In the genomic region with DNA sequence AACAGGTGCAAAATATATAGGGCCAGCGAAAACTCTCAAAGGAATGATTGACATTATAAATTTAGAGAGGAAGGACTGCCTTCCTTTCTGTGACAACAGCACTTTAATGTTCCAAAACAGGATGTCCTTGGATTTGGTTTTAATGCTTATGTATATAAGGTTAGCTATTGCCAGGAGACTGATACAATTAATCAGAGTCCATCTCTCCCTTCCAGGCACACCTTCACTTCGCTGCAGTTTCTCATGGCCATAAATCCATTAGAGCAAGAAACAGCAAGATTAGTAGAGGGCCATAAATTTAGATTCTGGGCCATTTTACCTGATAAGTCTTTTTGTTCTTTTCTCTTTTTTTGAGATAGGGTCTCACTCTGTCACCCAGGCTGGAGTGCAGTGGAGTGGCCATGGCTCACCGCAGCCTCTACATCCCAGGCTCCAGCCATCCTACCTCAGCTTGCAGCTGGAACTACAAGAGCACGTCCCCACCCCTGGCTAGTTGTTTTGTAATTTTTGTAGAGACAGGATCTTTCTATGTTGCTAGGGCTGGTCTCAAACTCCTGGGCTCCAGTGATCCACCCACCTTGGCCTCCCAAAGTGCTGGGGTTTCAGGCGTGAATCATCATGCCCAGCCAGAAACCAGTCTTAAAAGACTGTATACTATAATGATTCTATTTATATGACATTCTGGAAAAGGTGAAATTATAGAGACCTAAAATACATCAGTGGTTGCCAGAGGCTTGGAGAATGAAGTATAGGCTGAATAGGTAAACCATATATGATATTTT, we compare ENCODE assay signal across 18 cellular contexts. TPM values are rescaled to one million over a fixed set of nuclear protein-coding genes. Genes with fewer than 3 reads are reported as not detected.
DNase-seq lines count a peak whose midpoint lies in the region; ATAC-seq and TF ChIP-seq lines count a peak whose summit lies in the region.
"Had no signal": no experiment of that assay in that cellular context is flagged by ENCODE, and none has a peak within 500 bp of the region (broad histone marks: within the 10 kb centered on the region; RNA-seq: fewer than 3 reads in every experiment).

No MANE protein-coding gene starts in this region.

- no peaks in the 10 kb centered on the region for H4K20me1 ChIP-seq in mammary epithelial cell (ENCODE audit: insufficient read depth, low read length)

- H3K36me3 Mint-ChIP-seq in activated CD4-positive, alpha-beta T cell treated with anti-CD3 and anti-CD28 coated beads, Interleukin-2, amount 10 ng/mL, durations not matched to agents 7 days and 5 days (ENCODE audit: low read depth), result peaks cover 2% of the 10 kb centered on the region

- no peak for DNase-seq in activated CD4-positive, alpha-beta T cell treated with anti-CD3 and anti-CD28 coated beads, Interleukin-2, amount 10 ng/mL, durations not matched to agents 7 days and 5 days
- no peak for DNase-seq in activated CD4-positive, alpha-beta T cell treated with anti-CD3 and anti-CD28 coated beads for 4 hours
- no peak for DNase-seq in HL-60 (ENCODE audit: low read depth in 1 of 2, low spot score in 1 of 2)
- DNase-seq in mammary epithelial cell, result peak; percentile 65
- no peak for DNase-seq in gastrocnemius medialis
- DNase-seq in globus pallidus (ENCODE audit: low spot score), result no peak
- no peak for DNase-seq in prostate gland (ENCODE audit: low spot score)
- no peak for DNase-seq in NCI-H510A treated with DMSO at 0.1 percent for 48 hours (lab: John Stamatoyannopoulos, UW)
- DNase-seq: activated CD8-positive, alpha-beta memory T cell treated with anti-CD3 and anti-CD28 coated beads, Interleukin-2, amount 50 U/mL, for 48 hours; adrenal gland; cerebellar nuclear complex; islet precursor cell; midbrain; NCI-H187 treated with DMSO at 0.1 percent for 48 hours; ovary had no signal

- no peak overlapping the region for H3K4me3 Mint-ChIP-seq in activated CD4-positive, alpha-beta T cell treated with anti-CD3 and anti-CD28 coated beads, Interleukin-2, amount 10 ng/mL, durations not matched to agents 7 days and 5 days

- H2AFZ ChIP-seq in mammary epithelial cell (ENCODE audit: low read depth, low read length), result no peak overlapping the region
- H2AFZ ChIP-seq: PC-9 had no signal

- H3K4me1 ChIP-seq in mammary epithelial cell (ENCODE audit: insufficient read depth, low read length) (no peaks in the 10 kb centered on the region), gastrocnemius medialis (peaks cover 8 to 15% of the 10 kb centered on the region in 2 donors), prostate gland (replicated peaks) (no peaks in the 10 kb centered on the region)
- H3K4me1 ChIP-seq: A549, adrenal gland had no signal

- no peak for ATAC-seq in gastrocnemius medialis
- ATAC-seq: A549, SK-N-SH treated with all-trans-retinoic acid at 6 μM for 48 hours had no signal

- POLR2A ChIA-PET in activated CD4-positive, alpha-beta T cell treated with anti-CD3 and anti-CD28 coated beads, Interleukin-2, amount 10 ng/mL, durations not matched to agents 7 days and 5 days (lab: Charles Lee), result no interaction called here

- H3K9ac ChIP-seq in mammary epithelial cell (ENCODE audit: insufficient read depth, low read length), result no peak overlapping the region

- peaks cover 6% of the 10 kb centered on the region for H3K4me1 Mint-ChIP-seq in activated CD4-positive, alpha-beta T cell treated with anti-CD3 and anti-CD28 coated beads, Interleukin-2, amount 10 ng/mL, durations not matched to agents 7 days and 5 days

- no peaks in the 10 kb centered on the region for H3K36me3 ChIP-seq in mammary epithelial cell (ENCODE audit: insufficient read depth, low read length)
- H3K36me3 ChIP-seq in gastrocnemius medialis, result no peaks in the 10 kb centered on the region
- no peaks in the 10 kb centered on the region for H3K36me3 ChIP-seq in prostate gland
- H3K36me3 ChIP-seq: adrenal gland, ovary had no signal

- H3K9me3 Mint-ChIP-seq in activated CD4-positive, alpha-beta T cell treated with anti-CD3 and anti-CD28 coated beads, Interleukin-2, amount 10 ng/mL, durations not matched to agents 7 days and 5 days, result peaks cover 2% of the 10 kb centered on the region

- intact Hi-C loops in mammary epithelial cell (cut with micrococcal nuclease) (no loop called here), gastrocnemius medialis (cut with DNase I; ENCODE audit: low total_unique reads) (no loop called here), prostate gland (cut with DNase I) (no loop called here)

- TF ChIP-seq POLR2A in gastrocnemius medialis (IDR thresholded peaks at IDR 0.05) (no peak), prostate gland (IDR thresholded peaks at IDR 0.05) (no peak)

- H3K4me3 ChIP-seq in HL-60 (replicated peaks; ENCODE audit: insufficient read depth, low read length) (no peak overlapping the region), mammary epithelial cell (replicated peaks in 1 of 3; ENCODE audit: insufficient read depth in 1 of 3, low read depth in 2 of 3, low read length in 3 of 3) (no peak overlapping the region), gastrocnemius medialis (no peak overlapping the region), prostate gland (no peak overlapping the region)
- H3K4me3 ChIP-seq: A549, adrenal gland, ovary, PC-9 had no signal

- H3K4me2 ChIP-seq in mammary epithelial cell (ENCODE audit: insufficient read depth, low read depth, low read length), result no peak overlapping the region
- H3K4me2 ChIP-seq: A549, PC-9 had no signal

- H3K27ac Mint-ChIP-seq in activated CD4-positive, alpha-beta T cell treated with anti-CD3 and anti-CD28 coated beads, Interleukin-2, amount 10 ng/mL, durations not matched to agents 7 days and 5 days, result peak overlapping the region; percentile 50

- WGBS in mammary epithelial cell (ENCODE audit: low coverage, missing lambda C conversion rate), result 96% methylated on average over 5 of the region's 5 CpGs
- WGBS in prostate gland, result 60% methylated on average over 5 of the region's 5 CpGs

- in situ Hi-C loops in mammary epithelial cell (cut with MboI; ENCODE audit: low sequenced_read_pairs in 2 of 2), result no loop called here
- in situ Hi-C loops in gastrocnemius medialis (cut with MboI; ENCODE audit: low sequenced_read_pairs in 4 of 4), result loop anchor here in 1 of 4 donors (25.0 kb wide), 1 partner anchor 415 kb away; the partner anchor contains the start of genes RNF168 and SMCO1

- H3K27me3 ChIP-seq in HL-60 (ENCODE audit: insufficient read depth, poor library complexity, severe bottlenecking) (no peaks in the 10 kb centered on the region), mammary epithelial cell (ENCODE audit: insufficient read depth, low read length) (peaks cover 2% of the 10 kb centered on the region), gastrocnemius medialis (no peaks in the 10 kb centered on the region), prostate gland (replicated peaks; ENCODE audit: insufficient read depth) (no peaks in the 10 kb centered on the region)
- H3K27me3 ChIP-seq: adrenal gland, ovary had no signal

- H3K27me3 Mint-ChIP-seq in activated CD4-positive, alpha-beta T cell treated with anti-CD3 and anti-CD28 coated beads, Interleukin-2, amount 10 ng/mL, durations not matched to agents 7 days and 5 days, result peaks cover 2% of the 10 kb centered on the region

- dilution Hi-C loops in mammary epithelial cell (cut with HindIII; ENCODE audit: low sequenced_read_pairs), result no loop called here

- no TSS peak for BruUV-seq in mammary epithelial cell (replicated peaks; lab: Mats Ljungman, UMichigan)

- no peaks in the 10 kb centered on the region for H3K79me2 ChIP-seq in mammary epithelial cell (ENCODE audit: insufficient read depth, low read length)

- no peaks in the 10 kb centered on the region for H3K9me3 ChIP-seq in mammary epithelial cell (replicated peaks; ENCODE audit: insufficient read depth, low read length)
- no peaks in the 10 kb centered on the region for H3K9me3 ChIP-seq in gastrocnemius medialis
- H3K9me3 ChIP-seq in prostate gland, result no peaks in the 10 kb centered on the region
- H3K9me3 ChIP-seq: A549, adrenal gland, ovary had no signal

- TF ChIP-seq CTCF in HL-60 (IDR thresholded peaks at IDR 0.05; ENCODE audit: insufficient read depth, low read length), result no peak
- no peak for TF ChIP-seq CTCF in mammary epithelial cell (conservative IDR thresholded peaks at IDR 0.05 in 1 of 2, IDR thresholded peaks at IDR 0.05 in 1 of 2; ENCODE audit: extremely low read depth in 1 of 2, insufficient read depth in 1 of 2, low read depth in 1 of 2, low read length in 2 of 2)
- TF ChIP-seq CTCF in gastrocnemius medialis (IDR thresholded peaks at IDR 0.05 in 4 of 5, conservative IDR thresholded peaks at IDR 0.05 in 1 of 5), result no peak
- TF ChIP-seq CTCF in prostate gland (IDR thresholded peaks at IDR 0.05), result no peak

- CTCF ChIA-PET in activated CD4-positive, alpha-beta T cell treated with anti-CD3 and anti-CD28 coated beads, Interleukin-2, amount 10 ng/mL, durations not matched to agents 7 days and 5 days (lab: Charles Lee), result interaction anchor here (0.6 to 3.4 kb wide), 5 partner anchors 11 to 35 kb away, joined by 3 to 10 read pairs (median 3); no protein-coding TSS in a partner anchor
- CTCF ChIA-PET in mammary epithelial cell (lab: Charles Lee; ENCODE audit: low non-redundant PET), result no interaction called here

- H3K27ac ChIP-seq in HL-60 (replicated peaks), result peak overlapping the region; percentile 72
- no peak overlapping the region for H3K27ac ChIP-seq in mammary epithelial cell (ENCODE audit: insufficient read depth, low read depth, low read length)
- peak overlapping the region; percentile 78 to 91 (median 85) for H3K27ac ChIP-seq in gastrocnemius medialis
- H3K27ac ChIP-seq in prostate gland, result no peak overlapping the region
- H3K27ac ChIP-seq: A549, ovary, PC-9 had no signal

RNA-seq across cellular contexts. Expression of gene TFRC, which starts 15.7 kb away (rescaled TPM):
- 100 to 1,000 TPM; 234 to 239 TPM for total RNA-seq in activated CD4-positive, alpha-beta T cell treated with anti-CD3 and anti-CD28 coated beads, Interleukin-2, amount 10 ng/mL, durations not matched to agents 7 days and 5 days
- 100 to 1,000 TPM; 252 to 547 TPM for total RNA-seq in mammary epithelial cell
- polyA plus RNA-seq in mammary epithelial cell, result 115 TPM
- 193 TPM for polyA minus RNA-seq in mammary epithelial cell
- 100 to 1,000 TPM in 1 of 4 donors, 10 to 100 TPM in 3; 23.1 to 162 (median 56.3) TPM for total RNA-seq in gastrocnemius medialis
- 10 to 100 TPM; 33.8 to 68.1 TPM for total RNA-seq in prostate gland

Comparison
In these comparisons a context has a peak if more than half of its experiments do, and no peak if none do; other contexts are left out.
1. H3K27ac ChIP-seq: peak in HL-60 (single experiment) and gastrocnemius medialis (4 of 4); none in mammary epithelial cell (single experiment) and prostate gland (0 of 2).